Comparison of ENCODE assay signal across 8 cellular contexts in the genomic region with DNA sequence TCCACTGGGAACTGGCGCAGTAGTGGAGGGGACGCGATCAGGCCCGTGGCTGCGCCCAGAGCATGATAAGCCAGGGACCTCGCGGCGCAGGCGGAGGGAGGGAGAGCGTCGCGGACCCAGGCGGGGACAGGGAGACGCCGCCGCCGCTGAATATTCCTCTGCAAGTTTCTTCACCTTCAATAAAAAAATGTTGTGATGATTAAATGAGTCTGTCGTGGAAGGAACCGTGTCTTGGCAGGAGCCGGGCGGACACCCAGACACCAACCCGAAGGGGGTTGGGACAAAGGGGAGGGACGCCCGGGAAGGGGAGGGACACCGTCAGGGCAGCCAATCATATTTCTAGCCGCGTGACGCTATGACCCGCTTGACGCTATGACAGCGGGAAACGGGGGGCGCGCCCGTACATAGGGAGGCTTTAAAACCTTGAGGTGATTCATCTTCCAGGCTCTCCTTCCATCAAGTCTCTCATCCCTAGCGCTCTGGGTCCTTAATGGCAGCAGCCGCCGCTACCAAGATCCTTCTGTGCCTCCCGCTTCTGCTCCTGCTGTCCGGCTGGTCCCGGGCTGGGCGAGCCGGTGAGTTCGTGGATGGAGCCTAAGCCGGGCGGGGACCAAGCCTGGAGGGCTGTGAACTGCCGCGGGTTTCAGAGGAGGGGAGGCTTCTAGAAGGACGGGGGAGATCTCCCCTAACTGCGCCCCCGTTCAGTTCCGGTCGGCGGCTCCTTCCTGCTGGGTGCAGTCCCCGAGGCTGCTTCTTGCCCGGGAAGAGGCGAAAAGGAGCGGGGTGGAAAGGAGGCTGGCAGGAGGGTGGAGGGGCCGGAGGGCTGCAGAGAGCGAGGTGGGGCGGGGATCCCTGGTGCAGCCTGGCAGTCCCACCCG. TPM values are rescaled to one million over a fixed set of nuclear protein-coding genes. Genes with fewer than 3 reads are reported as not detected.
DNase-seq lines count a peak whose midpoint lies in the region; ATAC-seq and TF ChIP-seq lines count a peak whose summit lies in the region.

A gene with protein sequence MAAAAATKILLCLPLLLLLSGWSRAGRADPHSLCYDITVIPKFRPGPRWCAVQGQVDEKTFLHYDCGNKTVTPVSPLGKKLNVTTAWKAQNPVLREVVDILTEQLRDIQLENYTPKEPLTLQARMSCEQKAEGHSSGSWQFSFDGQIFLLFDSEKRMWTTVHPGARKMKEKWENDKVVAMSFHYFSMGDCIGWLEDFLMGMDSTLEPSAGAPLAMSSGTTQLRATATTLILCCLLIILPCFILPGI (plus strand): TSS at position 432 of the 878 bp plus-strand sequence. CDS start 59 bp downstream, at position 491.

- 0 to 2% (median 1%) methylated on average over 37 to 62 of the region's 62 CpGs for WGBS in adrenal gland, 4 donors
- WGBS in heart left ventricle, 4 donors: 1% methylated on average over 60 to 62 of the region's 62 CpGs

- H3K4me1 ChIP-seq in adrenal gland (replicated peaks in 1 of 2): peaks cover 7 to 27% of the 10 kb centered on the region in 2 donors
- peaks cover 0 to 30% (median 16%) of the 10 kb centered on the region in 12 donors for H3K4me1 ChIP-seq in heart left ventricle
- peaks cover 0 to 27% (median 25%) of the 10 kb centered on the region in 4 donors for H3K4me1 ChIP-seq in tibial artery

- H3K4me3 ChIP-seq in adrenal gland (peak within 1 kb of the TSS in 2 of 4 donors; percentile 16 to 58), heart left ventricle (peak within 1 kb of the TSS; percentile 47 to 77 (median 64)), tibial artery (peak within 1 kb of the TSS; percentile 43 to 61)

- intact Hi-C loops in adrenal gland (cut with DNase I) (no loop called here), heart left ventricle (cut with DNase I) (no loop called here), tibial artery (cut with DNase I; ENCODE audit: low total_unique reads) (no loop called here)

- H3K27me3 ChIP-seq in adrenal gland: peaks cover 42% of the 10 kb centered on the region
- peaks cover 29 to 56% (median 42%) of the 10 kb centered on the region in 9 donors for H3K27me3 ChIP-seq in heart left ventricle
- H3K27me3 ChIP-seq in tibial artery: peaks cover 16 to 60% of the 10 kb centered on the region in 2 donors

- H3K9me3 ChIP-seq in adrenal gland (replicated peaks in 1 of 3) (no peaks in the 10 kb centered on the region), heart left ventricle (no peaks in the 10 kb centered on the region), tibial artery (no peaks in the 10 kb centered on the region)

- no peaks in the 10 kb centered on the region for H3K36me3 ChIP-seq in adrenal gland (replicated peaks in 1 of 2)
- no peaks in the 10 kb centered on the region for H3K36me3 ChIP-seq in heart left ventricle
- H3K36me3 ChIP-seq in tibial artery: no peaks in the 10 kb centered on the region

- TF ChIP-seq CTCF in adrenal gland (IDR thresholded peaks at IDR 0.05) (no peak), heart left ventricle (IDR thresholded peaks at IDR 0.05) (no peak), tibial artery (IDR thresholded peaks at IDR 0.05) (no peak)

- peak within 1 kb of the TSS in 1 of 5 donors; percentile 15 for H3K27ac ChIP-seq in adrenal gland
- H3K27ac ChIP-seq in heart left ventricle: peak within 1 kb of the TSS in 7 of 12 donors; percentile 35 to 68 (median 59)
- no peak within 1 kb of the TSS for H3K27ac ChIP-seq in tibial artery

- DNase-seq in NCI-H1417 (lab: John Stamatoyannopoulos, UW): peak; percentile 81 to 95 (median 93)
- peak; percentile 83 to 89 (median 88) for DNase-seq in T-helper 1 cell
- peak; percentile 81 to 91 (median 87) for DNase-seq in adrenal gland
- DNase-seq in heart left ventricle: peak; percentile 87 to 91 (median 90)
- DNase-seq in pons (ENCODE audit: low spot score): peak; percentile 77
- DNase-seq in tibial artery: peak; percentile 74 to 86

- TF ChIP-seq POLR2A in adrenal gland (IDR thresholded peaks at IDR 0.05) (peak in 1 of 2 donors; percentile 38), heart left ventricle (IDR thresholded peaks at IDR 0.05) (peak in 1 of 2 donors; percentile 78)

- peak; percentile 47 for ATAC-seq in GM18502 (IDR thresholded peaks at IDR 0.05; ENCODE audit: poor library complexity, unreplicated experiment)
- peak; percentile 93 to 99 (median 98) for ATAC-seq in heart left ventricle
- ATAC-seq in GM21717 (IDR thresholded peaks at IDR 0.05; ENCODE audit: unreplicated experiment): no peak

RNA-seq across cellular contexts. Expression of the gene that starts here (rescaled TPM):
- total RNA-seq in adrenal gland: 1 to 10 TPM in 1 of 8 donors, under 1 TPM in 5, not detected in 2; 0.35 to 1.8 (median 0.56) TPM
- 1 to 10 TPM in 1 of 3 donors, under 1 TPM in 2; 0.16 to 1.7 (median 0.30) TPM for polyA plus RNA-seq in adrenal gland
- total RNA-seq in heart left ventricle: 1 to 10 TPM in 3 of 9 donors, under 1 TPM in 6; 0.27 to 2.3 (median 0.85) TPM
- polyA plus RNA-seq in heart left ventricle: 1 to 10 TPM in 1 of 2 donors, under 1 TPM in 1; 0.34 to 3.7 TPM

Comparison
In these comparisons a context has a peak if more than half of its experiments do, and no peak if none do; other contexts are left out.
1. H3K27ac ChIP-seq: peak in heart left ventricle (7 of 12); none in tibial artery (0 of 2).
2. Peak in every context shown above with its lines, with median percentiles within 50 percentile points of each other: DNase-seq.